ENCODE assay signal across 1 cellular context in the genomic region with DNA sequence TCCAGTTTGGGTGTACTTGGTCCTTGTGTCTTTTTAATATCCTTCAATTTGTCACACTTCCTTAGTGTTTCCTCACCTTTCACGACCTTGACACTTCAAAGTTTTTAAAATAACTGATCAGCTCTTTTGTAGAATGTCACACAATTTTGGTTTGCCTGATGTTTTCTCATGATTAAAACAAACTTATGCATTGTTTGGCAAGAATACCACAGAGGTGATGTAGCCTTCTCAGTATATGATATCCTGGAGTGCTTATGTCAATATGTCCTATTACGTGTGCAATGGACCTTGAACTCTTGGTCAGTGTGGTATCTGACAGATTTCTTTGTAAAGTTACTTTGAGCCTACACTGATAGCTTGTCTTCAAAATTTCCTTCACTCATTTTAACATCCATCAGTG.
TF ChIP-seq lines count a peak whose summit lies in the region.

No MANE protein-coding gene starts in this region.

TF ChIP-seq in HepG2, 621 proteins besides CTCF, POLR2A, EP300 and RAD21 (continued from another document and continues in another):
- TF ChIP-seq, protein P1, sequence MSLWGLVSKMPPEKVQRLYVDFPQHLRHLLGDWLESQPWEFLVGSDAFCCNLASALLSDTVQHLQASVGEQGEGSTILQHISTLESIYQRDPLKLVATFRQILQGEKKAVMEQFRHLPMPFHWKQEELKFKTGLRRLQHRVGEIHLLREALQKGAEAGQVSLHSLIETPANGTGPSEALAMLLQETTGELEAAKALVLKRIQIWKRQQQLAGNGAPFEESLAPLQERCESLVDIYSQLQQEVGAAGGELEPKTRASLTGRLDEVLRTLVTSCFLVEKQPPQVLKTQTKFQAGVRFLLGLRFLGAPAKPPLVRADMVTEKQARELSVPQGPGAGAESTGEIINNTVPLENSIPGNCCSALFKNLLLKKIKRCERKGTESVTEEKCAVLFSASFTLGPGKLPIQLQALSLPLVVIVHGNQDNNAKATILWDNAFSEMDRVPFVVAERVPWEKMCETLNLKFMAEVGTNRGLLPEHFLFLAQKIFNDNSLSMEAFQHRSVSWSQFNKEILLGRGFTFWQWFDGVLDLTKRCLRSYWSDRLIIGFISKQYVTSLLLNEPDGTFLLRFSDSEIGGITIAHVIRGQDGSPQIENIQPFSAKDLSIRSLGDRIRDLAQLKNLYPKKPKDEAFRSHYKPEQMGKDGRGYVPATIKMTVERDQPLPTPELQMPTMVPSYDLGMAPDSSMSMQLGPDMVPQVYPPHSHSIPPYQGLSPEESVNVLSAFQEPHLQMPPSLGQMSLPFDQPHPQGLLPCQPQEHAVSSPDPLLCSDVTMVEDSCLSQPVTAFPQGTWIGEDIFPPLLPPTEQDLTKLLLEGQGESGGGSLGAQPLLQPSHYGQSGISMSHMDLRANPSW (CRISPR knock-in tag; IDR thresholded peaks at IDR 0.05; ENCODE audit: borderline replicate concordance): no peak
- no peak for TF ChIP-seq ZSCAN20 (CRISPR knock-in tag; IDR thresholded peaks at IDR 0.05; ENCODE audit: borderline replicate concordance)
- TF ChIP-seq, protein P2, sequence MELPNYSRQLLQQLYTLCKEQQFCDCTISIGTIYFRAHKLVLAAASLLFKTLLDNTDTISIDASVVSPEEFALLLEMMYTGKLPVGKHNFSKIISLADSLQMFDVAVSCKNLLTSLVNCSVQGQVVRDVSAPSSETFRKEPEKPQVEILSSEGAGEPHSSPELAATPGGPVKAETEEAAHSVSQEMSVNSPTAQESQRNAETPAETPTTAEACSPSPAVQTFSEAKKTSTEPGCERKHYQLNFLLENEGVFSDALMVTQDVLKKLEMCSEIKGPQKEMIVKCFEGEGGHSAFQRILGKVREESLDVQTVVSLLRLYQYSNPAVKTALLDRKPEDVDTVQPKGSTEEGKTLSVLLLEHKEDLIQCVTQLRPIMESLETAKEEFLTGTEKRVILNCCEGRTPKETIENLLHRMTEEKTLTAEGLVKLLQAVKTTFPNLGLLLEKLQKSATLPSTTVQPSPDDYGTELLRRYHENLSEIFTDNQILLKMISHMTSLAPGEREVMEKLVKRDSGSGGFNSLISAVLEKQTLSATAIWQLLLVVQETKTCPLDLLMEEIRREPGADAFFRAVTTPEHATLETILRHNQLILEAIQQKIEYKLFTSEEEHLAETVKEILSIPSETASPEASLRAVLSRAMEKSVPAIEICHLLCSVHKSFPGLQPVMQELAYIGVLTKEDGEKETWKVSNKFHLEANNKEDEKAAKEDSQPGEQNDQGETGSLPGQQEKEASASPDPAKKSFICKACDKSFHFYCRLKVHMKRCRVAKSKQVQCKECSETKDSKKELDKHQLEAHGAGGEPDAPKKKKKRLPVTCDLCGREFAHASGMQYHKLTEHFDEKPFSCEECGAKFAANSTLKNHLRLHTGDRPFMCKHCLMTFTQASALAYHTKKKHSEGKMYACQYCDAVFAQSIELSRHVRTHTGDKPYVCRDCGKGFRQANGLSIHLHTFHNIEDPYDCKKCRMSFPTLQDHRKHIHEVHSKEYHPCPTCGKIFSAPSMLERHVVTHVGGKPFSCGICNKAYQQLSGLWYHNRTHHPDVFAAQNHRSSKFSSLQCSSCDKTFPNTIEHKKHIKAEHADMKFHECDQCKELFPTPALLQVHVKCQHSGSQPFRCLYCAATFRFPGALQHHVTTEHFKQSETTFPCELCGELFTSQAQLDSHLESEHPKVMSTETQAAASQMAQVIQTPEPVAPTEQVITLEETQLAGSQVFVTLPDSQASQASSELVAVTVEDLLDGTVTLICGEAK (IDR thresholded peaks at IDR 0.05): no peak
- TF ChIP-seq, protein P2 (CRISPR knock-in tag; IDR thresholded peaks at IDR 0.05): no peak; the same call in 1 of the 2 replicates
- no peak for TF ChIP-seq ZNF33B (CRISPR knock-in tag; IDR thresholded peaks at IDR 0.05)
- peak; percentile 65 for TF ChIP-seq DPF2 (CRISPR knock-in tag; IDR thresholded peaks at IDR 0.05; ENCODE audit: borderline replicate concordance, low read depth)
- peak; percentile 41; the same call in 1 of the 2 replicates for TF ChIP-seq TARDBP (CRISPR knock-in tag; IDR thresholded peaks at IDR 0.05)
- TF ChIP-seq, protein P3, sequence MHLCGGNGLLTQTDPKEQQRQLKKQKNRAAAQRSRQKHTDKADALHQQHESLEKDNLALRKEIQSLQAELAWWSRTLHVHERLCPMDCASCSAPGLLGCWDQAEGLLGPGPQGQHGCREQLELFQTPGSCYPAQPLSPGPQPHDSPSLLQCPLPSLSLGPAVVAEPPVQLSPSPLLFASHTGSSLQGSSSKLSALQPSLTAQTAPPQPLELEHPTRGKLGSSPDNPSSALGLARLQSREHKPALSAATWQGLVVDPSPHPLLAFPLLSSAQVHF (CRISPR knock-in tag; IDR thresholded peaks at IDR 0.05): no peak
- TF ChIP-seq, protein P4, sequence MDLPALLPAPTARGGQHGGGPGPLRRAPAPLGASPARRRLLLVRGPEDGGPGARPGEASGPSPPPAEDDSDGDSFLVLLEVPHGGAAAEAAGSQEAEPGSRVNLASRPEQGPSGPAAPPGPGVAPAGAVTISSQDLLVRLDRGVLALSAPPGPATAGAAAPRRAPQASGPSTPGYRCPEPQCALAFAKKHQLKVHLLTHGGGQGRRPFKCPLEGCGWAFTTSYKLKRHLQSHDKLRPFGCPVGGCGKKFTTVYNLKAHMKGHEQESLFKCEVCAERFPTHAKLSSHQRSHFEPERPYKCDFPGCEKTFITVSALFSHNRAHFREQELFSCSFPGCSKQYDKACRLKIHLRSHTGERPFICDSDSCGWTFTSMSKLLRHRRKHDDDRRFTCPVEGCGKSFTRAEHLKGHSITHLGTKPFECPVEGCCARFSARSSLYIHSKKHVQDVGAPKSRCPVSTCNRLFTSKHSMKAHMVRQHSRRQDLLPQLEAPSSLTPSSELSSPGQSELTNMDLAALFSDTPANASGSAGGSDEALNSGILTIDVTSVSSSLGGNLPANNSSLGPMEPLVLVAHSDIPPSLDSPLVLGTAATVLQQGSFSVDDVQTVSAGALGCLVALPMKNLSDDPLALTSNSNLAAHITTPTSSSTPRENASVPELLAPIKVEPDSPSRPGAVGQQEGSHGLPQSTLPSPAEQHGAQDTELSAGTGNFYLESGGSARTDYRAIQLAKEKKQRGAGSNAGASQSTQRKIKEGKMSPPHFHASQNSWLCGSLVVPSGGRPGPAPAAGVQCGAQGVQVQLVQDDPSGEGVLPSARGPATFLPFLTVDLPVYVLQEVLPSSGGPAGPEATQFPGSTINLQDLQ (CRISPR knock-in tag; IDR thresholded peaks at IDR 0.05): no peak
- TF ChIP-seq NAIF1 (CRISPR knock-in tag; IDR thresholded peaks at IDR 0.05; ENCODE audit: borderline replicate concordance): no peak
- peak; percentile 83 for TF ChIP-seq ATF7 (IDR thresholded peaks at IDR 0.05)
- TF ChIP-seq ATF7 (CRISPR knock-in tag; IDR thresholded peaks at IDR 0.05): peak; percentile 47; the same call in 1 of the 2 replicates
- TF ChIP-seq, protein P5, sequence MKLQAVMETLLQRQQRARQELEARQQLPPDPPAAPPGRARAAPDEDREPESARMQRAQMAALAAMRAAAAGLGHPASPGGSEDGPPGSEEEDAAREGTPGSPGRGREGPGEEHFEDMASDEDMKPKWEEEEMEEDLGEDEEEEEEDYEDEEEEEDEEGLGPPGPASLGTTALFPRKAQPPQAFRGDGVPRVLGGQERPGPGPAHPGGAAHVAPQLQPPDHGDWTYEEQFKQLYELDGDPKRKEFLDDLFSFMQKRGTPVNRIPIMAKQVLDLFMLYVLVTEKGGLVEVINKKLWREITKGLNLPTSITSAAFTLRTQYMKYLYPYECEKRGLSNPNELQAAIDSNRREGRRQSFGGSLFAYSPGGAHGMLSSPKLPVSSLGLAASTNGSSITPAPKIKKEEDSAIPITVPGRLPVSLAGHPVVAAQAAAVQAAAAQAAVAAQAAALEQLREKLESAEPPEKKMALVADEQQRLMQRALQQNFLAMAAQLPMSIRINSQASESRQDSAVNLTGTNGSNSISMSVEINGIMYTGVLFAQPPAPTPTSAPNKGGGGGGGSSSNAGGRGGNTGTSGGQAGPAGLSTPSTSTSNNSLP (IDR thresholded peaks at IDR 0.05; ENCODE audit: low read depth, low read length): peak; percentile 87
- no peak for TF ChIP-seq IKZF4 (CRISPR knock-in tag; IDR thresholded peaks at IDR 0.05; ENCODE audit: borderline replicate concordance, low read depth, not compliant biosample characterization)
- TF ChIP-seq ZNF614 (CRISPR knock-in tag; IDR thresholded peaks at IDR 0.05; ENCODE audit: borderline replicate concordance): peak; percentile 88
- TF ChIP-seq, protein P6, sequence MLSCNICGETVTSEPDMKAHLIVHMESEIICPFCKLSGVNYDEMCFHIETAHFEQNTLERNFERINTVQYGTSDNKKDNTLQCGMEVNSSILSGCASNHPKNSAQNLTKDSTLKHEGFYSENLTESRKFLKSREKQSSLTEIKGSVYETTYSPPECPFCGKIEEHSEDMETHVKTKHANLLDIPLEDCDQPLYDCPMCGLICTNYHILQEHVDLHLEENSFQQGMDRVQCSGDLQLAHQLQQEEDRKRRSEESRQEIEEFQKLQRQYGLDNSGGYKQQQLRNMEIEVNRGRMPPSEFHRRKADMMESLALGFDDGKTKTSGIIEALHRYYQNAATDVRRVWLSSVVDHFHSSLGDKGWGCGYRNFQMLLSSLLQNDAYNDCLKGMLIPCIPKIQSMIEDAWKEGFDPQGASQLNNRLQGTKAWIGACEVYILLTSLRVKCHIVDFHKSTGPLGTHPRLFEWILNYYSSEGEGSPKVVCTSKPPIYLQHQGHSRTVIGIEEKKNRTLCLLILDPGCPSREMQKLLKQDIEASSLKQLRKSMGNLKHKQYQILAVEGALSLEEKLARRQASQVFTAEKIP (CRISPR knock-in tag; IDR thresholded peaks at IDR 0.05; ENCODE audit: borderline replicate concordance): no peak
- TF ChIP-seq BCL6 (CRISPR knock-in tag; IDR thresholded peaks at IDR 0.05): peak; percentile 98
- TF ChIP-seq, protein P7, sequence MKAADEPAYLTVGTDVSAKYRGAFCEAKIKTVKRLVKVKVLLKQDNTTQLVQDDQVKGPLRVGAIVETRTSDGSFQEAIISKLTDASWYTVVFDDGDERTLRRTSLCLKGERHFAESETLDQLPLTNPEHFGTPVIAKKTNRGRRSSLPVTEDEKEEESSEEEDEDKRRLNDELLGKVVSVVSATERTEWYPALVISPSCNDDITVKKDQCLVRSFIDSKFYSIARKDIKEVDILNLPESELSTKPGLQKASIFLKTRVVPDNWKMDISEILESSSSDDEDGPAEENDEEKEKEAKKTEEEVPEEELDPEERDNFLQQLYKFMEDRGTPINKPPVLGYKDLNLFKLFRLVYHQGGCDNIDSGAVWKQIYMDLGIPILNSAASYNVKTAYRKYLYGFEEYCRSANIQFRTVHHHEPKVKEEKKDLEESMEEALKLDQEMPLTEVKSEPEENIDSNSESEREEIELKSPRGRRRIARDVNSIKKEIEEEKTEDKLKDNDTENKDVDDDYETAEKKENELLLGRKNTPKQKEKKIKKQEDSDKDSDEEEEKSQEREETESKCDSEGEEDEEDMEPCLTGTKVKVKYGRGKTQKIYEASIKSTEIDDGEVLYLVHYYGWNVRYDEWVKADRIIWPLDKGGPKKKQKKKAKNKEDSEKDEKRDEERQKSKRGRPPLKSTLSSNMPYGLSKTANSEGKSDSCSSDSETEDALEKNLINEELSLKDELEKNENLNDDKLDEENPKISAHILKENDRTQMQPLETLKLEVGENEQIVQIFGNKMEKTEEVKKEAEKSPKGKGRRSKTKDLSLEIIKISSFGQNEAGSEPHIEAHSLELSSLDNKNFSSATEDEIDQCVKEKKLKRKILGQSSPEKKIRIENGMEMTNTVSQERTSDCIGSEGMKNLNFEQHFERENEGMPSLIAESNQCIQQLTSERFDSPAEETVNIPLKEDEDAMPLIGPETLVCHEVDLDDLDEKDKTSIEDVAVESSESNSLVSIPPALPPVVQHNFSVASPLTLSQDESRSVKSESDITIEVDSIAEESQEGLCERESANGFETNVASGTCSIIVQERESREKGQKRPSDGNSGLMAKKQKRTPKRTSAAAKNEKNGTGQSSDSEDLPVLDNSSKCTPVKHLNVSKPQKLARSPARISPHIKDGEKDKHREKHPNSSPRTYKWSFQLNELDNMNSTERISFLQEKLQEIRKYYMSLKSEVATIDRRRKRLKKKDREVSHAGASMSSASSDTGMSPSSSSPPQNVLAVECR (CRISPR knock-in tag; IDR thresholded peaks at IDR 0.05; ENCODE audit: borderline replicate concordance): no peak
- peak; percentile 50; the same call in 1 of the 2 replicates for TF ChIP-seq ETV5 (CRISPR knock-in tag; IDR thresholded peaks at IDR 0.05; ENCODE audit: borderline replicate concordance)
